Comparison of ENCODE assay signal across 1 cellular context in the genomic region with DNA sequence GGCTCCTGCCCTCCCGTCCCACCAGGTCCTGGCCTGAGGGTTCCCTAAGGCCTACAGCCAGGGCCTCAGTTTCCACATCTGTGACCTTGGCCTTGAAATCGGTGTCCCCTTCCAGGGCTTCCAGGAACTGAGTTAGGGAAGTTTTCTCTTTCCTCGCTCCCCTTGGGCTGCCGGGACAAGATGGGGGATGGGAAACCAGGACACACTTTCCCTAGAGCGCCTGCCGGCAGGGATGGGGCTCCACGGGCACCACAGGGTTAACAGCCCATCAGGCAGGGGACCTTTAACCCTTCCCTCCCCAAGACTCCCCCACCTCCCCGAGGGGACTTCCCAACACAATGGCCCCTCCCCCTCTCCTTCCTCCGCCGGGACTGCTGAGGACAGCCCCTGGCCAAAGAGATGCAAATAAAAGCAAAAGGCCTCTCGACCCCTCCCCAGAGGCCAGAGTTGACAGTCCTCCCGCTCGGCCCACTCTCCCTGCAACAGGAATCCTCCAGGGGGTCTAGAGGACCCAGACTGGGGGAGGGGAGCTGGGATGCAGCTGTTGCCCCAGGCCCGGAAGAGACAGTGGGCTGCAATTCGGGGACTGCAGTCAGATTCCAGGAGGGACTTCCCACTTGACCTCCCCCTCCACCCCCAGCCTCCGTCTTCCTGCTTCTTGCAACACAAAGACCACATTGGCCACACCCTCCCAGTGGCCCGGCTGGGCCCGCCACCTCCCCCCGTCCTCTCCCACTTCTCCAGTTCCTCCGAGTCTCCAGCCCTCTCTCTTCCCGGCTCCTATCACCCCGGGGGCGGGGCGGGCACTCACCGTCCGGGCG.
TF ChIP-seq lines count a peak whose summit lies in the region.

No MANE protein-coding gene starts in this region.

TF ChIP-seq in GM12878, 131 proteins besides CTCF, POLR2A, EP300 and RAD21 (continued from another document):
- TF ChIP-seq RUNX3 (IDR thresholded peaks at IDR 0.05; ENCODE audit: low read length) (peak; percentile 47; the same call in 1 of the 2 replicates), SPI1 (IDR thresholded peaks at IDR 0.05; ENCODE audit: borderline replicate concordance, insufficient read depth, low read depth, low read length) (peak; percentile 28; the same call in 1 of the 2 replicates), PAX8 (IDR thresholded peaks at IDR 0.05) (no peak), IKZF2 (IDR thresholded peaks at IDR 0.05) (peak; percentile 87 to 89), NFIC (IDR thresholded peaks at IDR 0.05; ENCODE audit: low read depth, low read length) (peak; percentile 51; the same call in 1 of the 2 replicates), ATF3 (IDR thresholded peaks at IDR 0.05; ENCODE audit: borderline replicate concordance, extremely low read depth, low read depth, low read length) (no peak), MYB (IDR thresholded peaks at IDR 0.05; ENCODE audit: borderline replicate concordance, low read depth, low read length) (no peak), WRNIP1 (IDR thresholded peaks at IDR 0.05; ENCODE audit: borderline replicate concordance, low read depth, low read length) (0 out of 2 replicates have a peak, but pooled peaks have one; percentile 57), ZBTB11 (CRISPR knock-in tag; IDR thresholded peaks at IDR 0.05) (no peak), NR2F1 (conservative IDR thresholded peaks at IDR 0.05) (peak; percentile 98), FOXM1 (IDR thresholded peaks at IDR 0.05; ENCODE audit: low read depth, low read length) (no peak), GATAD2B (conservative IDR thresholded peaks at IDR 0.05; ENCODE audit: low read depth) (peak; percentile 43; the same call in 1 of the 2 replicates), SMAD1 (IDR thresholded peaks at IDR 0.05; ENCODE audit: low read depth, partially characterized antibody) (no peak), MEF2B (IDR thresholded peaks at IDR 0.05; ENCODE audit: partially characterized antibody, poor library complexity, severe bottlenecking) (peak; percentile 68), FOS (IDR thresholded peaks at IDR 0.05; ENCODE audit: borderline replicate concordance, extremely low read depth, insufficient read length) (no peak), IKZF1 (conservative IDR thresholded peaks at IDR 0.05) (peak; percentile 94), TARDBP (IDR thresholded peaks at IDR 0.05; ENCODE audit: borderline replicate concordance) (peak; percentile 43; the same call in 1 of the 2 replicates)
- TF ChIP-seq, protein P1, sequence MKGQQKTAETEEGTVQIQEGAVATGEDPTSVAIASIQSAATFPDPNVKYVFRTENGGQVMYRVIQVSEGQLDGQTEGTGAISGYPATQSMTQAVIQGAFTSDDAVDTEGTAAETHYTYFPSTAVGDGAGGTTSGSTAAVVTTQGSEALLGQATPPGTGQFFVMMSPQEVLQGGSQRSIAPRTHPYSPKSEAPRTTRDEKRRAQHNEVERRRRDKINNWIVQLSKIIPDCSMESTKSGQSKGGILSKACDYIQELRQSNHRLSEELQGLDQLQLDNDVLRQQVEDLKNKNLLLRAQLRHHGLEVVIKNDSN (IDR thresholded peaks at IDR 0.05; ENCODE audit: borderline replicate concordance, extremely low read length, insufficient read depth, low read depth, low read length) = no peak
